25 cellular contexts compared by ENCODE assay signal in genomic region chr18:78813898-78814297, GRCh38.
"Had no signal": no experiment of that assay in that cellular context is flagged by ENCODE, and none has a peak within 500 bp of the region (broad histone marks: within the 10 kb centered on the region; RNA-seq: fewer than 3 reads in every experiment).

No MANE protein-coding gene starts in this region.

- H3K27me3 Mint-ChIP-seq: activated B cell treated with CpG ODN at 0.5 μM for 24 hours had no signal

- H3K4me1 Mint-ChIP-seq: activated B cell treated with CpG ODN at 0.5 μM for 24 hours; activated CD4-positive, alpha-beta T cell treated with anti-CD3 and anti-CD28 coated beads, Interleukin-2, amount 10 ng/mL, durations not matched to agents 7 days and 5 days had no signal

- H3K36me3 ChIP-seq: Peyer's patch, SJSA1 had no signal

- H3K4me1 ChIP-seq: Peyer's patch, SJSA1 had no signal

- H3K27ac ChIP-seq: Peyer's patch, RWPE1, SJSA1 had no signal

- H3K4me3 ChIP-seq: K562, Peyer's patch, SJSA1 had no signal

- H3K36me3 Mint-ChIP-seq: activated CD4-positive, alpha-beta memory T cell treated with anti-CD3 and anti-CD28 coated beads for 36 hours; activated naive CD8-positive, alpha-beta T cell; brain had no signal

- H3K27ac Mint-ChIP-seq: activated B cell treated with CpG ODN at 0.5 μM for 24 hours; activated CD4-positive, alpha-beta memory T cell treated with anti-CD3 and anti-CD28 coated beads for 36 hours; activated CD4-positive, alpha-beta T cell treated with anti-CD3 and anti-CD28 coated beads, Interleukin-2, amount 10 ng/mL, durations not matched to agents 7 days and 5 days; activated naive CD4-positive, alpha-beta T cell treated with anti-CD3 and anti-CD28 coated beads for 36 hours; activated naive CD8-positive, alpha-beta T cell; brain; T-helper 1 cell treated with Interleukin-12 subunit alpha and Interleukin-12 subunit beta and Interleukin-4 antibody, amounts not matched to agents 30 μg/mL and 1 μg/mL, for 36 hours had no signal

- DNase-seq: activated B cell treated with CpG ODN at 0.5 μM for 24 hours; activated CD4-positive, alpha-beta memory T cell treated with anti-CD3 and anti-CD28 coated beads for 36 hours; activated CD4-positive, alpha-beta T cell treated with anti-CD3 and anti-CD28 coated beads, Interleukin-2, amount 10 ng/mL, durations not matched to agents 7 days and 5 days; activated CD8-positive, alpha-beta memory T cell treated with anti-CD3 and anti-CD28 coated beads for 24 hours; activated effector memory CD4-positive, alpha-beta T cell treated with anti-CD3 and anti-CD28 coated beads, Interleukin-2, amount 50 U/mL, for 16 hours; activated naive CD4-positive, alpha-beta T cell treated with anti-CD3 and anti-CD28 coated beads for 36 hours; activated T-cell treated with anti-CD3 and anti-CD28 coated beads, Interleukin-2, amount 50 U/mL, for 4 hours; amygdala; Karpas-422; MM.1S; NCI-H1105; NCI-H1436; NCI-H1694 treated with DMSO at 0.1 percent for 48 hours; NCI-H2029 treated with DMSO at 0.1 percent for 48 hours; NCI-H69; Peyer's patch; SHP77; SW 1271 had no signal

- FAIRE-seq: astrocyte, K562 had no signal

- H3K4me3 Mint-ChIP-seq: activated B cell treated with CpG ODN at 0.5 μM for 24 hours; activated CD4-positive, alpha-beta memory T cell treated with anti-CD3 and anti-CD28 coated beads for 36 hours; activated CD4-positive, alpha-beta T cell treated with anti-CD3 and anti-CD28 coated beads, Interleukin-2, amount 10 ng/mL, durations not matched to agents 7 days and 5 days; activated naive CD4-positive, alpha-beta T cell treated with anti-CD3 and anti-CD28 coated beads for 36 hours; activated naive CD8-positive, alpha-beta T cell; activated T-cell treated with anti-CD3 and anti-CD28 coated beads, Interleukin-2, amount 50 U/mL, for 4 hours; brain; T-helper 1 cell treated with Interleukin-12 subunit alpha and Interleukin-12 subunit beta and Interleukin-4 antibody, amounts not matched to agents 30 μg/mL and 1 μg/mL, for 36 hours had no signal

- H3K27me3 ChIP-seq: Peyer's patch, SJSA1 had no signal

- H3K9me3 ChIP-seq: Peyer's patch had no signal
